In genomic region chrX:71941771-71942170, GRCh38 we compare ENCODE assay signal across 11 cellular contexts. TPM values are rescaled to one million over a fixed set of nuclear protein-coding genes. Genes with fewer than 3 reads are reported as not detected.
A peak's percentile ranks its signal among the peaks of the same experiment; 100 is the strongest.
DNase-seq lines count a peak whose midpoint lies in the region; ATAC-seq and TF ChIP-seq lines count a peak whose summit lies in the region.
"Had no signal": no experiment of that assay in that cellular context is flagged by ENCODE, and none has a peak within 500 bp of the region (broad histone marks: within the 10 kb centered on the region; RNA-seq: fewer than 3 reads in every experiment).

No MANE protein-coding gene starts in this region.

- H3K4me1 ChIP-seq in ACC112 (ENCODE audit: control insufficient read depth, insufficient read depth, low read length, unreplicated experiment) (peaks cover 13% of the 10 kb centered on the region), NT2/D1 (ENCODE audit: insufficient read depth, insufficient read length) (peaks cover 8% of the 10 kb centered on the region), PC-9 (replicated peaks; ENCODE audit: insufficient read depth) (no peaks in the 10 kb centered on the region)
- H3K4me1 ChIP-seq in effector memory CD4-positive, alpha-beta T cell (ENCODE audit: control insufficient read depth, insufficient read depth, low read length, poor library complexity, severe bottlenecking) = no peaks in the 10 kb centered on the region

- H3K4me2 ChIP-seq in PC-9 = no peak overlapping the region

- H3K9me3 ChIP-seq in NT2/D1 (ENCODE audit: insufficient read depth, low read length) = no peaks in the 10 kb centered on the region
- no peaks in the 10 kb centered on the region for H3K9me3 ChIP-seq in PC-9 (ENCODE audit: insufficient read depth, low read depth)
- no peaks in the 10 kb centered on the region for H3K9me3 ChIP-seq in effector memory CD4-positive, alpha-beta T cell (ENCODE audit: control insufficient read depth, low read length)
- H3K9me3 ChIP-seq: stomach had no signal

- ATAC-seq in HG03139 (IDR thresholded peaks at IDR 0.05; ENCODE audit: unreplicated experiment) = no peak

- TF ChIP-seq CTCF in PC-9 (conservative IDR thresholded peaks at IDR 0.05) = no peak

- DNase-seq in NT2/D1 (ENCODE audit: low read depth, low spot score) (peak; percentile 67), fibroblast of peridontal ligament (ENCODE audit: extremely low read depth) (peak; percentile 72), mucosa of gallbladder (ENCODE audit: low spot score) (peak; percentile 49), PC-9 (no peak), dermis blood vessel endothelial cell (no peak)
- no peak for DNase-seq in effector memory CD4-positive, alpha-beta T cell
- DNase-seq: NCI-H1092, stomach, T1000 had no signal

- intact Hi-C loops in PC-9 (cut with micrococcal nuclease; ENCODE audit: unreplicated experiment) = no loop called here

- H3K27ac ChIP-seq in ACC112 (ENCODE audit: low read depth, low read length) (0 out of 2 replicates have a peak overlapping the region, but pooled peaks have one; percentile 2), PC-9 (no peak overlapping the region)
- H3K27ac ChIP-seq in effector memory CD4-positive, alpha-beta T cell (ENCODE audit: insufficient read depth, low read length, poor library complexity, severe bottlenecking) = no peak overlapping the region

- CTCF ChIA-PET in PC-9 (lab: Charles Lee) = no interaction called here

- no peaks in the 10 kb centered on the region for H4K20me1 ChIP-seq in PC-9 (ENCODE audit: insufficient read depth)

- POLR2A ChIA-PET in PC-9 (lab: Charles Lee; ENCODE audit: unreplicated experiment) = no interaction called here

- H3K9me2 ChIP-seq in PC-9 (ENCODE audit: insufficient read depth) = no peaks in the 10 kb centered on the region

- no peak overlapping the region for H3K4me3 ChIP-seq in ACC112 (ENCODE audit: low read depth, low read length)
- no peak overlapping the region for H3K4me3 ChIP-seq in NT2/D1 (ENCODE audit: insufficient read length, low read depth)
- H3K4me3 ChIP-seq in PC-9 = no peak overlapping the region
- no peak overlapping the region for H3K4me3 ChIP-seq in effector memory CD4-positive, alpha-beta T cell (ENCODE audit: insufficient read depth, low read depth, low read length, poor library complexity, severe bottlenecking)
- H3K4me3 ChIP-seq: stomach had no signal

- H3F3A ChIP-seq in PC-9 (ENCODE audit: insufficient read depth, low read depth) = no peaks in the 10 kb centered on the region

- no peak overlapping the region for H3K9ac ChIP-seq in NT2/D1 (ENCODE audit: insufficient read length, low read depth)

- H3K79me2 ChIP-seq in ACC112 (ENCODE audit: control insufficient read depth, insufficient read depth, low read length, unreplicated experiment) = no peaks in the 10 kb centered on the region
- H3K79me2 ChIP-seq in PC-9 (ENCODE audit: low read depth) = no peaks in the 10 kb centered on the region

- H3K36me3 ChIP-seq in ACC112 (ENCODE audit: insufficient read depth, low read length) (no peaks in the 10 kb centered on the region), NT2/D1 (ENCODE audit: insufficient read depth, insufficient read length, low read length) (peaks cover 11% of the 10 kb centered on the region), PC-9 (ENCODE audit: low read depth) (no peaks in the 10 kb centered on the region)
- H3K36me3 ChIP-seq in effector memory CD4-positive, alpha-beta T cell (ENCODE audit: control insufficient read depth, insufficient read depth, low read length) = no peaks in the 10 kb centered on the region
- H3K36me3 ChIP-seq: stomach had no signal

- BruUV-seq in PC-9 (replicated peaks; lab: Mats Ljungman, UMichigan) = no TSS peak

- no peaks in the 10 kb centered on the region for H3K27me3 ChIP-seq in ACC112 (ENCODE audit: insufficient read depth, low read length)
- no peaks in the 10 kb centered on the region for H3K27me3 ChIP-seq in NT2/D1 (ENCODE audit: insufficient read depth, insufficient read length)
- H3K27me3 ChIP-seq in PC-9 (ENCODE audit: insufficient read depth, low read depth) = no peaks in the 10 kb centered on the region; the same call in 1 of the 2 replicates
- H3K27me3 ChIP-seq in effector memory CD4-positive, alpha-beta T cell (replicated peaks; ENCODE audit: control insufficient read depth, insufficient read depth, low read length, poor library complexity, severe bottlenecking) = no peaks in the 10 kb centered on the region

- H2AFZ ChIP-seq in ACC112 (ENCODE audit: low read length, unreplicated experiment) (no peak overlapping the region), PC-9 (no peak overlapping the region)

RNA-seq across cellular contexts. Expression of gene NHSL2, which starts 31.1 kb away (rescaled TPM):
- total RNA-seq in mucosa of gallbladder = 13.6 TPM
- total RNA-seq in PC-9 (2021) = not detected in 2 replicates
- total RNA-seq in dermis blood vessel endothelial cell = 28.6 and 53.8 TPM in 2 replicates

Comparison
In these comparisons a context has a peak if more than half of its experiments do, and no peak if none do; other contexts are left out.
1. DNase-seq: peak in NT2/D1 (single experiment), fibroblast of peridontal ligament (single experiment) and mucosa of gallbladder (single experiment); none in PC-9 (0 of 2), dermis blood vessel endothelial cell (single experiment) and effector memory CD4-positive, alpha-beta T cell (0 of 3).
2. RNA of gene NHSL2, which starts 31.1 kb away (total RNA-seq): 28.6 to 53.8 TPM in dermis blood vessel endothelial cell and 13.6 TPM in mucosa of gallbladder (single experiment); not detected in PC-9; every median in the first group is over 10 times any median in the second.